Comparison of ENCODE assay signal across 8 cellular contexts in genomic region chr18:26547302-26548143, GRCh38.
DNase-seq lines count a peak whose midpoint lies in the region; ATAC-seq and TF ChIP-seq lines count a peak whose summit lies in the region.

No MANE protein-coding gene starts in this region.

- peak overlapping the region; percentile 26 for H3K4me3 ChIP-seq in effector memory CD4-positive, alpha-beta T cell (ENCODE audit: insufficient read depth, low read depth, low read length, poor library complexity, severe bottlenecking)

- H3K27ac ChIP-seq in effector memory CD4-positive, alpha-beta T cell (ENCODE audit: insufficient read depth, low read length, poor library complexity, severe bottlenecking), result no peak overlapping the region

- TF ChIP-seq CTCF in AG09319 (IDR thresholded peaks at IDR 0.05; ENCODE audit: low read depth, low read length), result peak; percentile 60

- H3K36me3 ChIP-seq in effector memory CD4-positive, alpha-beta T cell (ENCODE audit: control insufficient read depth, insufficient read depth, low read length), result no peaks in the 10 kb centered on the region

- peaks cover 20% of the 10 kb centered on the region for H3K27me3 ChIP-seq in effector memory CD4-positive, alpha-beta T cell (replicated peaks; ENCODE audit: control insufficient read depth, insufficient read depth, low read length, poor library complexity, severe bottlenecking)

- ATAC-seq in GM19351 (IDR thresholded peaks at IDR 0.05; ENCODE audit: unreplicated experiment) (peak; percentile 63), HG03460 (IDR thresholded peaks at IDR 0.05; ENCODE audit: unreplicated experiment) (peak; percentile 65)

- DNase-seq in AG09319 (ENCODE audit: extremely low read depth, low read depth) (peak; percentile 35), medulla oblongata (ENCODE audit: extremely low spot score) (peak; percentile 65), HCEC 1CT (no peak)
- peak; percentile 31 to 38 for DNase-seq in activated CD4-positive, alpha-beta T cell treated with anti-CD3 and anti-CD28 coated beads, Interleukin-2, amount 50 U/mL, for 4 hours
- peak in 2 of 3 donors; percentile 5 to 15 for DNase-seq in effector memory CD4-positive, alpha-beta T cell
- peak; percentile 10 to 23 for DNase-seq in stimulated activated CD8-positive, alpha-beta memory T cell treated with anti-CD3 and anti-CD28 coated beads, Interleukin-15, amount 100 ng/mL, for 4 hours (ENCODE audit: low read depth in 2 of 2)

- no peaks in the 10 kb centered on the region for H3K9me3 ChIP-seq in effector memory CD4-positive, alpha-beta T cell (ENCODE audit: control insufficient read depth, low read length)

- peaks cover 13% of the 10 kb centered on the region for H3K4me1 ChIP-seq in effector memory CD4-positive, alpha-beta T cell (ENCODE audit: control insufficient read depth, insufficient read depth, low read length, poor library complexity, severe bottlenecking)
